ENCODE assay signal across 12 cellular contexts in genomic region chr3:126777366-126777765, GRCh38.
"Had no signal": no experiment of that assay in that cellular context is flagged by ENCODE, and none has a peak within 500 bp of the region (broad histone marks: within the 10 kb centered on the region; RNA-seq: fewer than 3 reads in every experiment).

No MANE protein-coding gene starts in this region.

- DNase-seq: activated CD4-positive, alpha-beta memory T cell treated with anti-CD3 and anti-CD28 coated beads, Interleukin-2, amount 10 ng/mL, durations not matched to agents 7 days and 5 days; activated naive CD8-positive, alpha-beta T cell treated with anti-CD3 and anti-CD28 coated beads, Interleukin-2, amount 10 ng/mL, durations not matched to agents 7 days and 5 days; aorta; dorsolateral prefrontal cortex; foreskin fibroblast; immature natural killer cell; naive thymus-derived CD4-positive, alpha-beta T cell; retina; stimulated activated CD4-positive, alpha-beta T cell treated with anti-CD3 and anti-CD28 coated beads, Interleukin-4, amount 100 ng/mL, for 4 hours; stomach had no signal

- H3K9me3 ChIP-seq: breast epithelium had no signal

- H3K36me3 ChIP-seq: breast epithelium, stomach had no signal

- H3K27ac ChIP-seq: breast epithelium, dorsolateral prefrontal cortex, stomach, VCaP had no signal

- H3K4me3 ChIP-seq: breast epithelium, dorsolateral prefrontal cortex, stomach had no signal

- H3K4me1 ChIP-seq: breast epithelium had no signal
